Comparison of ENCODE assay signal across 7 cellular contexts in the genomic region with DNA sequence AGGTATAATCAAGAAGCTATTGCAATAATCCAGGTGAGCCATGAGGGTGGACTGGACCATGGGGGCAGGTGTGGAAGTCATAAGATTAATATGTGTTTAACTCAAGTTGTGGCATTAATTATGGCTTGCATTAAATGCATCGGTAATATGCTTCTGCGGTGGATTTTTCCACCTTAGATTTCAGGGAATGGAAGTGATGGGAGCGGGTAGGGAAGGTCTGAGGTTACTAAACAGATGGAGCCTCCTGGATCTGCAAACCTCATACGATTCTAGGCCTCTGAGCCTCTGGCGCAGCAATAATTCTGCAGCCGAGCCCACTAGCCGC. TPM values are rescaled to one million over a fixed set of nuclear protein-coding genes. Genes with fewer than 3 reads are reported as not detected.
DNase-seq lines count a peak whose midpoint lies in the region; ATAC-seq and TF ChIP-seq lines count a peak whose summit lies in the region.

No MANE protein-coding gene starts in this region.

- H3K4me1 Mint-ChIP-seq in activated T-helper 17 cell treated with anti-CD3 and anti-CD28 coated beads, Interleukin-2, amount 50 U/mL, for 72 hours, result peaks cover 20% of the 10 kb centered on the region
- peaks cover 28% of the 10 kb centered on the region for H3K4me1 Mint-ChIP-seq in stimulated activated effector memory CD8-positive, alpha-beta T cell treated with anti-CD3 and anti-CD28 coated beads, Interleukin-12 subunit alpha, Interleukin-12 subunit beta, amount 100 ng/mL, for 72 hours

- H3K4me3 ChIP-seq in HEK293 (ENCODE audit: low read depth, low read length), result peak overlapping the region; percentile 93
- peak overlapping the region; percentile 97; the same call in 1 of the 2 replicates for H3K4me3 ChIP-seq in iPS-18c (ENCODE audit: insufficient read depth, low read depth, low read length)

- H3K4me1 ChIP-seq in HEK293 (ENCODE audit: control insufficient read depth, insufficient read depth, low read length), result 0 out of 2 replicates have a peak, but pooled peaks cover 2% of the 10 kb centered on the region

- ATAC-seq in activated T-helper 17 cell treated with anti-CD3 and anti-CD28 coated beads, Interleukin-2, amount 50 U/mL, for 72 hours (replicated peaks), result no peak
- no peak for ATAC-seq in stimulated activated effector memory CD8-positive, alpha-beta T cell treated with anti-CD3 and anti-CD28 coated beads, Interleukin-12 subunit alpha, Interleukin-12 subunit beta, amount 100 ng/mL, for 72 hours

- TF ChIP-seq CTCF in HEK293 (tag by site-specific recombination; IDR thresholded peaks at IDR 0.05), result no peak

- H3K9me3 ChIP-seq in HEK293 (ENCODE audit: control insufficient read depth, insufficient read depth, low read depth, low read length) (no peaks in the 10 kb centered on the region), iPS-18c (ENCODE audit: control insufficient read depth, insufficient read depth, low read length) (no peaks in the 10 kb centered on the region)

- H3K9me3 Mint-ChIP-seq in activated T-helper 17 cell treated with anti-CD3 and anti-CD28 coated beads, Interleukin-2, amount 50 U/mL, for 72 hours, result no peaks in the 10 kb centered on the region
- H3K9me3 Mint-ChIP-seq in stimulated activated effector memory CD8-positive, alpha-beta T cell treated with anti-CD3 and anti-CD28 coated beads, Interleukin-12 subunit alpha, Interleukin-12 subunit beta, amount 100 ng/mL, for 72 hours, result peaks cover 2% of the 10 kb centered on the region

- peak overlapping the region; percentile 88 for H3K27ac Mint-ChIP-seq in activated T-helper 17 cell treated with anti-CD3 and anti-CD28 coated beads, Interleukin-2, amount 50 U/mL, for 72 hours
- H3K27ac Mint-ChIP-seq in stimulated activated effector memory CD8-positive, alpha-beta T cell treated with anti-CD3 and anti-CD28 coated beads, Interleukin-12 subunit alpha, Interleukin-12 subunit beta, amount 100 ng/mL, for 72 hours, result peak overlapping the region; percentile 93

- H3K36me3 Mint-ChIP-seq in activated T-helper 17 cell treated with anti-CD3 and anti-CD28 coated beads, Interleukin-2, amount 50 U/mL, for 72 hours (ENCODE audit: low read depth), result peaks cover 5% of the 10 kb centered on the region
- H3K36me3 Mint-ChIP-seq in stimulated activated effector memory CD8-positive, alpha-beta T cell treated with anti-CD3 and anti-CD28 coated beads, Interleukin-12 subunit alpha, Interleukin-12 subunit beta, amount 100 ng/mL, for 72 hours, result peaks cover 16% of the 10 kb centered on the region

- POLR2A ChIA-PET in HEK293 (lab: Yijun Ruan, JAX), result interaction anchor here (0.6 to 1.9 kb wide), 7 partner anchors 8 to 107 kb away, joined by 3 to 5 read pairs (median 3); partner anchors contain the start of gene DNAJC25

- no peak overlapping the region; the same call in 1 of the 2 replicates for H3K27ac ChIP-seq in HEK293 (ENCODE audit: extremely low read depth, low read depth, low read length)

- peaks cover 5% of the 10 kb centered on the region for H3K27me3 Mint-ChIP-seq in activated T-helper 17 cell treated with anti-CD3 and anti-CD28 coated beads, Interleukin-2, amount 50 U/mL, for 72 hours

- no peak for DNase-seq in stimulated activated effector memory CD8-positive, alpha-beta T cell treated with anti-CD3 and anti-CD28 coated beads, Interleukin-12 subunit alpha, Interleukin-12 subunit beta, amount 100 ng/mL, for 72 hours (ENCODE audit: low spot score in 2 of 2)
- DNase-seq in SIG-M5 treated with dmso at 0.1 percent for 504 hours (lab: John Stamatoyannopoulos, UW; ENCODE audit: unreplicated experiment), result no peak
- DNase-seq in cerebellar cortex (ENCODE audit: low spot score), result no peak
- no peak for DNase-seq in A172 (ENCODE audit: low spot score)

- peaks cover 3 to 27% of the 10 kb centered on the region in 2 experiments; a peak in 2 of 3 replicates for H3K36me3 ChIP-seq in HEK293 (ENCODE audit: control insufficient read depth in 2 of 2, insufficient read depth in 1 of 2, low read length in 2 of 2)

- CTCF ChIA-PET in HEK293 (lab: Yijun Ruan, JAX), result no interaction called here

- peak overlapping the region; percentile 82 for H3K4me3 Mint-ChIP-seq in activated T-helper 17 cell treated with anti-CD3 and anti-CD28 coated beads, Interleukin-2, amount 50 U/mL, for 72 hours
- peak overlapping the region; percentile 87 for H3K4me3 Mint-ChIP-seq in stimulated activated effector memory CD8-positive, alpha-beta T cell treated with anti-CD3 and anti-CD28 coated beads, Interleukin-12 subunit alpha, Interleukin-12 subunit beta, amount 100 ng/mL, for 72 hours

TF ChIP-seq in HEK293, 187 proteins besides CTCF, POLR2A, EP300 and RAD21:
- TF ChIP-seq IKZF3 (tag by site-specific recombination; IDR thresholded peaks at IDR 0.05) (0 out of 2 replicates have a peak, but pooled peaks have one; percentile 31), YY1 (tag by site-specific recombination; IDR thresholded peaks at IDR 0.05) (no peak), RBAK (tag by site-specific recombination; IDR thresholded peaks at IDR 0.05) (no peak), ZNF146 (tag by site-specific recombination; IDR thresholded peaks at IDR 0.05) (no peak), PRDM10 (tag by site-specific recombination; IDR thresholded peaks at IDR 0.05) (peak; percentile 80), ZNF292 (tag by site-specific recombination; IDR thresholded peaks at IDR 0.05; ENCODE audit: borderline replicate concordance, low read depth) (no peak), ZNF501 (tag by site-specific recombination; IDR thresholded peaks at IDR 0.05) (0 out of 2 replicates have a peak, but pooled peaks have one; percentile 6), ZFP41 (tag by site-specific recombination; IDR thresholded peaks at IDR 0.05; ENCODE audit: borderline replicate concordance) (no peak), KLF17 (tag by site-specific recombination; IDR thresholded peaks at IDR 0.05) (no peak)

RNA-seq across cellular contexts. Expression of gene ZNF483, which starts 0.3 kb away (rescaled TPM):
- total RNA-seq in activated T-helper 17 cell treated with anti-CD3 and anti-CD28 coated beads, Interleukin-2, amount 50 U/mL, for 72 hours, result 1 to 10 TPM; 7.0 to 7.3 TPM
- total RNA-seq in A172 (2014; rRNA removed; shearing (Covaris generic)), result 0.53 and 0.77 TPM in 2 replicates

RNA-seq across cellular contexts. Expression of gene ECPAS, which starts 40.5 kb away (rescaled TPM):
- total RNA-seq in activated T-helper 17 cell treated with anti-CD3 and anti-CD28 coated beads, Interleukin-2, amount 50 U/mL, for 72 hours, result 100 to 1,000 TPM in 1 of 2 donors, 10 to 100 TPM in 1; 77.4 to 103 TPM
- 45.3 and 49.9 TPM in 2 replicates for total RNA-seq in A172 (2014; rRNA removed; shearing (Covaris generic))
